Comparison of ENCODE assay signal across 15 cellular contexts in the genomic region with DNA sequence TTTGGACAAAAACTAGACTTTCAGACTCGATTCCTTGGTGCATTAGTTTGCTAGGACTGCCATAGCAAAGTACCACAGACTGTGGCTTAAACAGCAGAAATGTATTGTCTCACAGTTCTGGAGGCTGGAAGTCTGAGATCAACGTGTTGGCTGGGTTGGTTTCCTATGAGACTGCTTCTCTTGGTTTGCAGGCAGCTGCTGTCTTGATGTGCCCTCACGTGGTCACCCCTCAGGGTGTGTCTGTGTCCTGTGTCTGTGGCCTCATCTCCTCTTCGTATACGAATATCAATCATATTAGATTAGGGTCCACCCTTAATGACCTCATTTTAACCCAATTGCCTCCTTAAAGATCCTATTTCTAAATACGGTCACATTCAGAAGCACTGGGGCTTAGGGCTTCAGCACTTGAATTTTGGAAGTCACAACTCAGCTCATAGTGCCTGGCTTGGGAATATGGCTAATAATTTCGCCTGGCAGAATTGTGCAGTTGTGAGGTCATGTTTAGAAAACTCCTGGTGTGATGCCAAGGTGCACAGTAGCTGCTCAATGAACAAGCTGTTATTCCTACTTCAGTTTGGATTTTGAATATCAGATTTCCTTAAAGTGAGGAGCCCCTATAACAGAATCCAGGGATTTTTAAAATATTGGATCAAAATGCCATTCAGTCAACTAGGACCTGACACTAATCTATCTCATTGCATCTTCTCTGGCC.
"Had no signal": no experiment of that assay in that cellular context is flagged by ENCODE, and none has a peak within 500 bp of the region (broad histone marks: within the 10 kb centered on the region; RNA-seq: fewer than 3 reads in every experiment).

No MANE protein-coding gene starts in this region.

- H3K27ac Mint-ChIP-seq: activated CD8-positive, alpha-beta T cell treated with anti-CD3 and anti-CD28 coated beads, Interleukin-2, amount 10 ng/mL, durations not matched to agents 7 days and 5 days; activated naive CD4-positive, alpha-beta T cell treated with anti-CD3 and anti-CD28 coated beads, Interleukin-2, amount 50 U/mL, for 72 hours; activated T-helper 2 cell treated with anti-CD3 and anti-CD28 coated beads, Interferon-gamma antibody, Interleukin-2, Interleukin-4, amounts not matched to agents 10 μg/mL and 5 μg/mL and 100 μg/mL, durations not matched to agents 14 hours and 24 hours and 36 hours; mesothelial cell of epicardium; naive B cell; progenitor cell of endocrine pancreas; stimulated activated naive B cell treated with anti-CD40 and anti-IgM and Interleukin-4, amounts not matched to agents 10 μg/mL and 1 μg/mL and 100 μg/mL, for 72 hours; WTC11 had no signal

- H3K36me3 ChIP-seq: lower lobe of right lung, transverse colon had no signal

- DNase-seq: activated CD4-positive, alpha-beta T cell treated with anti-CD3 and anti-CD28 coated beads for 48 hours; activated CD8-positive, alpha-beta T cell treated with anti-CD3 and anti-CD28 coated beads, Interleukin-2, amount 10 ng/mL, durations not matched to agents 7 days and 5 days; lower lobe of right lung; naive B cell; occipital lobe; stimulated activated CD4-positive, alpha-beta T cell treated with anti-CD3 and anti-CD28 coated beads, Interleukin-2, amount 100 ng/mL, for 24 hours; stimulated activated naive B cell treated with anti-CD40 and anti-IgM and Interleukin-4, amounts not matched to agents 10 μg/mL and 1 μg/mL and 100 μg/mL, for 72 hours; T1000; transverse colon had no signal

- H3K27me3 ChIP-seq: transverse colon had no signal

- ATAC-seq: activated CD8-positive, alpha-beta T cell treated with anti-CD3 and anti-CD28 coated beads, Interleukin-2, amount 10 ng/mL, durations not matched to agents 7 days and 5 days; activated naive CD4-positive, alpha-beta T cell treated with anti-CD3 and anti-CD28 coated beads, Interleukin-2, amount 50 U/mL, for 72 hours; sciatic nerve; stimulated activated naive B cell treated with anti-CD40 and anti-IgM and Interleukin-4, amounts not matched to agents 10 μg/mL and 1 μg/mL and 100 μg/mL, for 72 hours; WTC11 had no signal

- H3K36me3 Mint-ChIP-seq: WTC11 had no signal

- H3K9me3 Mint-ChIP-seq: activated T-helper 2 cell treated with anti-CD3 and anti-CD28 coated beads, Interferon-gamma antibody, Interleukin-2, Interleukin-4, amounts not matched to agents 10 μg/mL and 5 μg/mL and 100 μg/mL, durations not matched to agents 14 hours and 24 hours and 36 hours; stimulated activated naive B cell treated with anti-CD40 and anti-IgM and Interleukin-4, amounts not matched to agents 10 μg/mL and 1 μg/mL and 100 μg/mL, for 72 hours; WTC11 had no signal

- H3K4me3 ChIP-seq: lower lobe of right lung, transverse colon had no signal

- H3K4me3 Mint-ChIP-seq: activated CD8-positive, alpha-beta T cell treated with anti-CD3 and anti-CD28 coated beads, Interleukin-2, amount 10 ng/mL, durations not matched to agents 7 days and 5 days; mesothelial cell of epicardium; naive B cell; stimulated activated naive B cell treated with anti-CD40 and anti-IgM and Interleukin-4, amounts not matched to agents 10 μg/mL and 1 μg/mL and 100 μg/mL, for 72 hours; WTC11 had no signal

- H3K27ac ChIP-seq: lower lobe of right lung, transverse colon had no signal

- H3K9me3 ChIP-seq: lower lobe of right lung had no signal
